Comparison of ENCODE assay signal across 9 cellular contexts in the genomic region with DNA sequence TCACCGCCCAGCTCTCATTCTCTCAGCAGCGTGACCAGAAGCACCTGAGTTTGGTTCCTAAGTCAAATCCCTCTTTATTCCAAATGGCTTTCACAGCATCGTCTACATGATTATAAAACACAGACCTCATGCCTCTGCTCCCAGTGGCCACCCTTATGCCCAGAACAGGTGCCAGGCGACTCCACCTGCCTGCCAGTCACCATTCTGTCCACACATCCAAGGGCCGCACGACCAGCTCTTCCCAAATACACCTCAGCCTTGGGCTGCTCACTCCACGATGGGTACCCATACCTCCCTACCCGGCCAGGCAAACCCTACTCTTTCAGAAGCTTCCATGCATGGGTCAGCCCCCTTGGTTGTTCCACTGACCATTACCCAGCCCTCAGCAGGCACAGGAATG.
"Had no signal": no experiment of that assay in that cellular context is flagged by ENCODE, and none has a peak within 500 bp of the region (broad histone marks: within the 10 kb centered on the region; RNA-seq: fewer than 3 reads in every experiment).

No MANE protein-coding gene starts in this region.

- H3K9me3 ChIP-seq: HAP-1 had no signal

- H3K36me3 ChIP-seq: HAP-1 had no signal

- H3K4me3 ChIP-seq: GM23248, GM23338, HAP-1 had no signal

- ATAC-seq: GM23338, HCT116 had no signal

- H3K27ac Mint-ChIP-seq: GM23338, H9, HFFc6 had no signal

- H3K4me1 ChIP-seq: HAP-1 had no signal

- H3K27ac ChIP-seq: GM23248 had no signal

- H3K4me3 Mint-ChIP-seq: GM23338, H9, HFFc6 had no signal

- DNase-seq: GM23248, GOT3, H7, H9, HCEC 1CT, HFFc6 had no signal

- H3K4me1 Mint-ChIP-seq: GM23338 had no signal
